9 cellular contexts compared by ENCODE assay signal in genomic region chr19:18594096-18594823, GRCh38. TPM values are rescaled to one million over a fixed set of nuclear protein-coding genes. Genes with fewer than 3 reads are reported as not detected.
DNase-seq lines count a peak whose midpoint lies in the region; ATAC-seq and TF ChIP-seq lines count a peak whose summit lies in the region.
"Had no signal": no experiment of that assay in that cellular context is flagged by ENCODE, and none has a peak within 500 bp of the region (broad histone marks: within the 10 kb centered on the region; RNA-seq: fewer than 3 reads in every experiment).

No MANE protein-coding gene starts in this region.

- peak; percentile 54 for TF ChIP-seq CTCF in choroid plexus epithelial cell (conservative IDR thresholded peaks at IDR 0.05; ENCODE audit: low read depth, low read length)
- TF ChIP-seq CTCF in left lung (IDR thresholded peaks at IDR 0.05), result peak; percentile 85 to 88

- peak; percentile 74 for DNase-seq in COLO668 (lab: John Stamatoyannopoulos, UW; ENCODE audit: unreplicated experiment)
- peak; percentile 67 for DNase-seq in HCEC 1CT
- peak; percentile 88 for DNase-seq in NCI-H2196 (lab: John Stamatoyannopoulos, UW; ENCODE audit: unreplicated experiment)
- peak; percentile 72 to 78 for DNase-seq in activated CD4-positive, alpha-beta T cell treated with anti-CD3 and anti-CD28 coated beads for 4 hours
- DNase-seq in choroid plexus epithelial cell (ENCODE audit: low read depth), result peak; percentile 85
- DNase-seq in left lung, result peak; percentile 72 to 91
- peak; percentile 79 for DNase-seq in stimulated activated CD4-positive, alpha-beta T cell treated with anti-CD3 and anti-CD28 coated beads, Interleukin-4, amount 100 ng/mL, for 1 hour
- DNase-seq in NCI-H2107 (lab: John Stamatoyannopoulos, UW), result no peak

- H3K4me1 ChIP-seq in left lung, result peaks cover 14 to 35% of the 10 kb centered on the region in 2 donors

- H3K4me3 ChIP-seq in choroid plexus epithelial cell (ENCODE audit: low read depth, low read length), result peak overlapping the region; percentile 32
- H3K4me3 ChIP-seq in left lung, result peak overlapping the region; percentile 14 to 16

- intact Hi-C loops in left lung (cut with DNase I), result loop anchor here in 1 of 2 donors (10.0 kb wide), 1 partner anchor 81 kb away; no protein-coding TSS in a partner anchor

- H3K36me3 ChIP-seq in left lung, result peaks cover 0 to 10% of the 10 kb centered on the region in 2 donors

- ATAC-seq in left lung, result peak; percentile 85

- peak overlapping the region in 1 of 2 donors; percentile 13 for H3K27ac ChIP-seq in left lung

- peaks cover 0 to 57% of the 10 kb centered on the region in 2 donors for H3K27me3 ChIP-seq in left lung

- no peaks in the 10 kb centered on the region for H3K9me3 ChIP-seq in left lung

RNA-seq across cellular contexts. Expression of gene REX1BD, which starts 5.7 kb away (rescaled TPM):
- total RNA-seq in left lung, result 10 to 100 TPM; 51.7 to 52.1 TPM

RNA-seq across cellular contexts. Expression of gene CRLF1, which starts 12.3 kb away (rescaled TPM):
- 10 to 100 TPM; 22.5 to 44.7 TPM for total RNA-seq in left lung

RNA-seq across cellular contexts. Expression of gene TMEM59L, which starts 18.4 kb away (rescaled TPM):
- total RNA-seq in left lung, result 1 to 10 TPM; 1.6 to 4.9 TPM
- total RNA-seq: dermis microvascular lymphatic vessel endothelial cell had no signal

RNA-seq across cellular contexts. Expression of gene UBA52, which starts 22.6 kb away (rescaled TPM):
- 100 to 1,000 TPM; 922 to 971 TPM for total RNA-seq in left lung

RNA-seq across cellular contexts. Expression of gene KXD1, which starts 36.6 kb away (rescaled TPM):
- 10 to 100 TPM; 68.9 to 86.2 TPM for total RNA-seq in left lung
